1 cellular context compared by ENCODE assay signal in the genomic region with DNA sequence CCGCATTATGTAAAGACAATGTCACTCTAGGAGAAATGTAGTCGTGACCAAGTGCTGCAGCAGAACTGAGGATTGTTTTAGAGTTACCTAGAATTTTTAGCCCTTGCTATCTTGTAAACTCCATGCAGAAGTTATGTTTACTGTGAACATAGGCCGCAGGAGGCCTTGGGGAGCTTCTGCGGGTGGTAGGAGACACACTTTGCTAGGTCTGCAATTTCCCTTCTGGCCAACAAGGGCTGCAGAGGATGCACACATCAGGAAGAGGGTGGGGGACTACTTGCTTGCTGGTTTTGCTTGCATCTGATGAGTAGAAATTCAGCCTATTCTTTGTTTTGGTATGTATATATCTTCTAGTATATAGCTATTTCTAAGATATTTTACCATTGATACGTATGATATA.
TF ChIP-seq lines count a peak whose summit lies in the region.

No MANE protein-coding gene starts in this region.

TF ChIP-seq in H1, 55 proteins besides CTCF, POLR2A, EP300 and RAD21:
- TF ChIP-seq RNF2 (IDR thresholded peaks at IDR 0.05; ENCODE audit: borderline replicate concordance, low read depth, low read length, missing control alignments, poor library complexity, severe bottlenecking): no peak
- no peak for TF ChIP-seq JUND (IDR thresholded peaks at IDR 0.05; ENCODE audit: low read length)
- no peak for TF ChIP-seq BACH1 (IDR thresholded peaks at IDR 0.05; ENCODE audit: low read length)
- TF ChIP-seq TAF1 (IDR thresholded peaks at IDR 0.05; ENCODE audit: low read depth, low read length): no peak
- no peak for TF ChIP-seq CHD2 (IDR thresholded peaks at IDR 0.05; ENCODE audit: low read length)
- no peak for TF ChIP-seq RXRA (IDR thresholded peaks at IDR 0.05; ENCODE audit: insufficient read depth, low read depth, low read length)
- TF ChIP-seq SAP30 (IDR thresholded peaks at IDR 0.05; ENCODE audit: insufficient read depth, insufficient replicate concordance, low read length): no peak
- TF ChIP-seq SIRT6 (IDR thresholded peaks at IDR 0.05; ENCODE audit: low read length): no peak
- TF ChIP-seq, protein P1, sequence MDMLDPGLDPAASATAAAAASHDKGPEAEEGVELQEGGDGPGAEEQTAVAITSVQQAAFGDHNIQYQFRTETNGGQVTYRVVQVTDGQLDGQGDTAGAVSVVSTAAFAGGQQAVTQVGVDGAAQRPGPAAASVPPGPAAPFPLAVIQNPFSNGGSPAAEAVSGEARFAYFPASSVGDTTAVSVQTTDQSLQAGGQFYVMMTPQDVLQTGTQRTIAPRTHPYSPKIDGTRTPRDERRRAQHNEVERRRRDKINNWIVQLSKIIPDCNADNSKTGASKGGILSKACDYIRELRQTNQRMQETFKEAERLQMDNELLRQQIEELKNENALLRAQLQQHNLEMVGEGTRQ (IDR thresholded peaks at IDR 0.05; ENCODE audit: low read length): no peak
- TF ChIP-seq EGR1 (IDR thresholded peaks at IDR 0.05; ENCODE audit: borderline replicate concordance, low read depth, low read length): no peak
- no peak for TF ChIP-seq KDM1A (IDR thresholded peaks at IDR 0.05; ENCODE audit: borderline replicate concordance, low read length)
- no peak for TF ChIP-seq RBBP5 (IDR thresholded peaks at IDR 0.05; ENCODE audit: borderline replicate concordance, low read depth, low read length)
- TF ChIP-seq SRF (IDR thresholded peaks at IDR 0.05; ENCODE audit: low read depth, low read length): no peak
- no peak for TF ChIP-seq GABPA (IDR thresholded peaks at IDR 0.05; ENCODE audit: borderline replicate concordance, insufficient read depth, low read length)
- TF ChIP-seq GTF2F1 (IDR thresholded peaks at IDR 0.05; ENCODE audit: borderline replicate concordance, low read depth, low read length): no peak
- TF ChIP-seq BCL11A (IDR thresholded peaks at IDR 0.05; ENCODE audit: low read depth in 2 of 2, low read length in 2 of 2): no peak
- TF ChIP-seq, protein P2, sequence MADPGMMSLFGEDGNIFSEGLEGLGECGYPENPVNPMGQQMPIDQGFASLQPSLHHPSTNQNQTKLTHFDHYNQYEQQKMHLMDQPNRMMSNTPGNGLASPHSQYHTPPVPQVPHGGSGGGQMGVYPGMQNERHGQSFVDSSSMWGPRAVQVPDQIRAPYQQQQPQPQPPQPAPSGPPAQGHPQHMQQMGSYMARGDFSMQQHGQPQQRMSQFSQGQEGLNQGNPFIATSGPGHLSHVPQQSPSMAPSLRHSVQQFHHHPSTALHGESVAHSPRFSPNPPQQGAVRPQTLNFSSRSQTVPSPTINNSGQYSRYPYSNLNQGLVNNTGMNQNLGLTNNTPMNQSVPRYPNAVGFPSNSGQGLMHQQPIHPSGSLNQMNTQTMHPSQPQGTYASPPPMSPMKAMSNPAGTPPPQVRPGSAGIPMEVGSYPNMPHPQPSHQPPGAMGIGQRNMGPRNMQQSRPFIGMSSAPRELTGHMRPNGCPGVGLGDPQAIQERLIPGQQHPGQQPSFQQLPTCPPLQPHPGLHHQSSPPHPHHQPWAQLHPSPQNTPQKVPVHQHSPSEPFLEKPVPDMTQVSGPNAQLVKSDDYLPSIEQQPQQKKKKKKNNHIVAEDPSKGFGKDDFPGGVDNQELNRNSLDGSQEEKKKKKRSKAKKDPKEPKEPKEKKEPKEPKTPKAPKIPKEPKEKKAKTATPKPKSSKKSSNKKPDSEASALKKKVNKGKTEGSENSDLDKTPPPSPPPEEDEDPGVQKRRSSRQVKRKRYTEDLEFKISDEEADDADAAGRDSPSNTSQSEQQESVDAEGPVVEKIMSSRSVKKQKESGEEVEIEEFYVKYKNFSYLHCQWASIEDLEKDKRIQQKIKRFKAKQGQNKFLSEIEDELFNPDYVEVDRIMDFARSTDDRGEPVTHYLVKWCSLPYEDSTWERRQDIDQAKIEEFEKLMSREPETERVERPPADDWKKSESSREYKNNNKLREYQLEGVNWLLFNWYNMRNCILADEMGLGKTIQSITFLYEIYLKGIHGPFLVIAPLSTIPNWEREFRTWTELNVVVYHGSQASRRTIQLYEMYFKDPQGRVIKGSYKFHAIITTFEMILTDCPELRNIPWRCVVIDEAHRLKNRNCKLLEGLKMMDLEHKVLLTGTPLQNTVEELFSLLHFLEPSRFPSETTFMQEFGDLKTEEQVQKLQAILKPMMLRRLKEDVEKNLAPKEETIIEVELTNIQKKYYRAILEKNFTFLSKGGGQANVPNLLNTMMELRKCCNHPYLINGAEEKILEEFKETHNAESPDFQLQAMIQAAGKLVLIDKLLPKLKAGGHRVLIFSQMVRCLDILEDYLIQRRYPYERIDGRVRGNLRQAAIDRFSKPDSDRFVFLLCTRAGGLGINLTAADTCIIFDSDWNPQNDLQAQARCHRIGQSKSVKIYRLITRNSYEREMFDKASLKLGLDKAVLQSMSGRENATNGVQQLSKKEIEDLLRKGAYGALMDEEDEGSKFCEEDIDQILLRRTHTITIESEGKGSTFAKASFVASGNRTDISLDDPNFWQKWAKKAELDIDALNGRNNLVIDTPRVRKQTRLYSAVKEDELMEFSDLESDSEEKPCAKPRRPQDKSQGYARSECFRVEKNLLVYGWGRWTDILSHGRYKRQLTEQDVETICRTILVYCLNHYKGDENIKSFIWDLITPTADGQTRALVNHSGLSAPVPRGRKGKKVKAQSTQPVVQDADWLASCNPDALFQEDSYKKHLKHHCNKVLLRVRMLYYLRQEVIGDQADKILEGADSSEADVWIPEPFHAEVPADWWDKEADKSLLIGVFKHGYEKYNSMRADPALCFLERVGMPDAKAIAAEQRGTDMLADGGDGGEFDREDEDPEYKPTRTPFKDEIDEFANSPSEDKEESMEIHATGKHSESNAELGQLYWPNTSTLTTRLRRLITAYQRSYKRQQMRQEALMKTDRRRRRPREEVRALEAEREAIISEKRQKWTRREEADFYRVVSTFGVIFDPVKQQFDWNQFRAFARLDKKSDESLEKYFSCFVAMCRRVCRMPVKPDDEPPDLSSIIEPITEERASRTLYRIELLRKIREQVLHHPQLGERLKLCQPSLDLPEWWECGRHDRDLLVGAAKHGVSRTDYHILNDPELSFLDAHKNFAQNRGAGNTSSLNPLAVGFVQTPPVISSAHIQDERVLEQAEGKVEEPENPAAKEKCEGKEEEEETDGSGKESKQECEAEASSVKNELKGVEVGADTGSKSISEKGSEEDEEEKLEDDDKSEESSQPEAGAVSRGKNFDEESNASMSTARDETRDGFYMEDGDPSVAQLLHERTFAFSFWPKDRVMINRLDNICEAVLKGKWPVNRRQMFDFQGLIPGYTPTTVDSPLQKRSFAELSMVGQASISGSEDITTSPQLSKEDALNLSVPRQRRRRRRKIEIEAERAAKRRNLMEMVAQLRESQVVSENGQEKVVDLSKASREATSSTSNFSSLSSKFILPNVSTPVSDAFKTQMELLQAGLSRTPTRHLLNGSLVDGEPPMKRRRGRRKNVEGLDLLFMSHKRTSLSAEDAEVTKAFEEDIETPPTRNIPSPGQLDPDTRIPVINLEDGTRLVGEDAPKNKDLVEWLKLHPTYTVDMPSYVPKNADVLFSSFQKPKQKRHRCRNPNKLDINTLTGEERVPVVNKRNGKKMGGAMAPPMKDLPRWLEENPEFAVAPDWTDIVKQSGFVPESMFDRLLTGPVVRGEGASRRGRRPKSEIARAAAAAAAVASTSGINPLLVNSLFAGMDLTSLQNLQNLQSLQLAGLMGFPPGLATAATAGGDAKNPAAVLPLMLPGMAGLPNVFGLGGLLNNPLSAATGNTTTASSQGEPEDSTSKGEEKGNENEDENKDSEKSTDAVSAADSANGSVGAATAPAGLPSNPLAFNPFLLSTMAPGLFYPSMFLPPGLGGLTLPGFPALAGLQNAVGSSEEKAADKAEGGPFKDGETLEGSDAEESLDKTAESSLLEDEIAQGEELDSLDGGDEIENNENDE (IDR thresholded peaks at IDR 0.05; ENCODE audit: insufficient replicate concordance, low read length): no peak
- TF ChIP-seq TCF12 (IDR thresholded peaks at IDR 0.05; ENCODE audit: low read depth, low read length): no peak
- no peak for TF ChIP-seq SIN3A (conservative IDR thresholded peaks at IDR 0.05 in 1 of 2, IDR thresholded peaks at IDR 0.05 in 1 of 2; ENCODE audit: low read depth in 1 of 2, low read length in 2 of 2)
- TF ChIP-seq KDM4A (IDR thresholded peaks at IDR 0.05; ENCODE audit: low read depth, low read length, severe bottlenecking): no peak
TF ChIP-seq in H1: peak in this region for 0.
